Comparison of ENCODE assay signal across 8 cellular contexts in the genomic region with DNA sequence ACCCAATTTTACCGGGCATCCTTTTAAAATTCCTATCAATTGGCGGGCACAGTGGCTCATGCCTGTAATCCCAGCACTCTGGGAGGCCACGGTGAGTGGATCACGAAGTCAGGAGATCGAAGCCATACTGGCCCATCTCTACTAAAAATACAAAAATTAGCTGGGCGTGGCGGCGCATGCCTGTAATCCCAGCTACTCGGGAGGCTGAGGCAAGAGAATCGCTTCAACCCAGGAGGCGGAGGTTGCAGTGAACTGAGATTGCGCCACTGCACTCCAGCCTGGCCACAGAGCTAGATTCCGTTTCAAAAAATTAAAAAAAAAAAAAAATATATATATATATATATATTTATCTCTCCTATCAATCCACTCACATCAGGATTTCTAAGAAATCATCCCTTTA. TPM values are rescaled to one million over a fixed set of nuclear protein-coding genes. Genes with fewer than 3 reads are reported as not detected.
DNase-seq lines count a peak whose midpoint lies in the region; ATAC-seq and TF ChIP-seq lines count a peak whose summit lies in the region.
"Not testable (repeated sequence)": the region's sequence is repeated elsewhere in the genome, so short reads cannot be mapped to it uniquely, and the experiment has no call there.

No MANE protein-coding gene starts in this region.

- H3K4me1 Mint-ChIP-seq in CD4-positive, CD25-positive, alpha-beta regulatory T cell: peaks cover 61 to 90% (median 76%) of the 10 kb centered on the region in 4 donors
- H3K4me1 Mint-ChIP-seq in activated B cell treated with CpG ODN at 0.5 μM for 24 hours: peaks cover 90% of the 10 kb centered on the region
- H3K4me1 Mint-ChIP-seq in activated T-cell treated with anti-CD3 and anti-CD28 coated beads, Interleukin-2, amount 50 U/mL, for 72 hours (ENCODE audit: low read depth): peaks cover 96% of the 10 kb centered on the region
- H3K4me1 Mint-ChIP-seq in activated naive CD8-positive, alpha-beta T cell treated with anti-CD3 and anti-CD28 coated beads, Interleukin-2, amount 10 ng/mL, durations not matched to agents 7 days and 5 days: peaks cover 70% of the 10 kb centered on the region

- 90% methylated on average over 13 of the region's 13 CpGs for WGBS in hepatocyte (ENCODE audit: low lambda C conversion rate, missing lambda C conversion rate)
- WGBS in psoas muscle, 3 donors: 93 to 95% (median 93%) methylated on average over 13 of the region's 13 CpGs
- 65% methylated on average over 13 of the region's 13 CpGs for WGBS in thymus

- not testable (repeated sequence) for DNase-seq in CD4-positive, CD25-positive, alpha-beta regulatory T cell; activated B cell treated with CpG ODN at 0.5 μM for 24 hours; activated T-cell treated with anti-CD3 and anti-CD28 coated beads, Interleukin-2, amount 50 U/mL, for 72 hours; activated naive CD8-positive, alpha-beta T cell treated with anti-CD3 and anti-CD28 coated beads, Interleukin-2, amount 10 ng/mL, durations not matched to agents 7 days and 5 days; hepatocyte (ENCODE audit: low spot score); psoas muscle

- H3K36me3 ChIP-seq in CD4-positive, CD25-positive, alpha-beta regulatory T cell (ENCODE audit: control insufficient read depth, insufficient read depth, low read length); HEK293 (ENCODE audit: control insufficient read depth in 2 of 2, insufficient read depth in 1 of 2, low read length in 2 of 2); hepatocyte (replicated peaks; ENCODE audit: insufficient read depth, low read depth); psoas muscle (ENCODE audit: insufficient read depth in 1 of 2, low read depth in 1 of 2); thymus (ENCODE audit: control insufficient read depth, insufficient read depth): not testable (repeated sequence)

- peak overlapping the region; percentile 79 to 88 (median 81) for H3K4me3 Mint-ChIP-seq in CD4-positive, CD25-positive, alpha-beta regulatory T cell
- H3K4me3 Mint-ChIP-seq in activated B cell treated with CpG ODN at 0.5 μM for 24 hours: peak overlapping the region; percentile 64
- peak overlapping the region; percentile 85 to 88 for H3K4me3 Mint-ChIP-seq in activated T-cell treated with anti-CD3 and anti-CD28 coated beads, Interleukin-2, amount 50 U/mL, for 72 hours
- peak overlapping the region; percentile 80 for H3K4me3 Mint-ChIP-seq in activated naive CD8-positive, alpha-beta T cell treated with anti-CD3 and anti-CD28 coated beads, Interleukin-2, amount 10 ng/mL, durations not matched to agents 7 days and 5 days

- not testable (repeated sequence) for H3K27me3 ChIP-seq in CD4-positive, CD25-positive, alpha-beta regulatory T cell (ENCODE audit: control insufficient read depth, insufficient read depth, low read length); hepatocyte; psoas muscle (ENCODE audit: insufficient read depth in 3 of 3, low read length in 2 of 3); thymus (ENCODE audit: control insufficient read depth, insufficient read depth)

- not testable (repeated sequence) for TF ChIP-seq CTCF in HEK293 (tag by site-specific recombination; IDR thresholded peaks at IDR 0.05); activated B cell treated with CpG ODN at 0.5 μM for 24 hours (IDR thresholded peaks at IDR 0.05); hepatocyte (IDR thresholded peaks at IDR 0.05; ENCODE audit: poor library complexity); psoas muscle (IDR thresholded peaks at IDR 0.05)

- not testable (repeated sequence) for H3K36me3 Mint-ChIP-seq in CD4-positive, CD25-positive, alpha-beta regulatory T cell
- peaks cover 22% of the 10 kb centered on the region for H3K36me3 Mint-ChIP-seq in activated B cell treated with CpG ODN at 0.5 μM for 24 hours (ENCODE audit: low read depth)
- peaks cover 3 to 27% of the 10 kb centered on the region in 2 donors for H3K36me3 Mint-ChIP-seq in activated T-cell treated with anti-CD3 and anti-CD28 coated beads, Interleukin-2, amount 50 U/mL, for 72 hours (ENCODE audit: insufficient read depth in 2 of 2)
- peaks cover 35% of the 10 kb centered on the region for H3K36me3 Mint-ChIP-seq in activated naive CD8-positive, alpha-beta T cell treated with anti-CD3 and anti-CD28 coated beads, Interleukin-2, amount 10 ng/mL, durations not matched to agents 7 days and 5 days

- H2AFZ ChIP-seq in hepatocyte: not testable (repeated sequence)

- not testable (repeated sequence) for H3K27me3 Mint-ChIP-seq in CD4-positive, CD25-positive, alpha-beta regulatory T cell; activated B cell treated with CpG ODN at 0.5 μM for 24 hours; activated T-cell treated with anti-CD3 and anti-CD28 coated beads, Interleukin-2, amount 50 U/mL, for 72 hours (ENCODE audit: low read depth); activated naive CD8-positive, alpha-beta T cell treated with anti-CD3 and anti-CD28 coated beads, Interleukin-2, amount 10 ng/mL, durations not matched to agents 7 days and 5 days

- H3K27ac Mint-ChIP-seq in CD4-positive, CD25-positive, alpha-beta regulatory T cell: peak overlapping the region; percentile 55 to 97 (median 75)
- H3K27ac Mint-ChIP-seq in activated B cell treated with CpG ODN at 0.5 μM for 24 hours: peak overlapping the region; percentile 70
- H3K27ac Mint-ChIP-seq in activated T-cell treated with anti-CD3 and anti-CD28 coated beads, Interleukin-2, amount 50 U/mL, for 72 hours: peak overlapping the region; percentile 98
- peak overlapping the region; percentile 86 for H3K27ac Mint-ChIP-seq in activated naive CD8-positive, alpha-beta T cell treated with anti-CD3 and anti-CD28 coated beads, Interleukin-2, amount 10 ng/mL, durations not matched to agents 7 days and 5 days

- H3K27ac ChIP-seq in CD4-positive, CD25-positive, alpha-beta regulatory T cell (ENCODE audit: insufficient read depth, low read length, poor library complexity, severe bottlenecking): peak overlapping the region; percentile 62
- H3K27ac ChIP-seq in HEK293 (ENCODE audit: extremely low read depth, low read depth, low read length): not testable (repeated sequence)
- H3K27ac ChIP-seq in hepatocyte: peak overlapping the region; percentile 67
- peak overlapping the region; percentile 11 for H3K27ac ChIP-seq in psoas muscle
- peak overlapping the region; percentile 65 for H3K27ac ChIP-seq in thymus (ENCODE audit: low read depth)

- H3K4me1 ChIP-seq in CD4-positive, CD25-positive, alpha-beta regulatory T cell (ENCODE audit: control insufficient read depth, insufficient read depth, low read length, poor library complexity, severe bottlenecking): peaks cover 80% of the 10 kb centered on the region
- H3K4me1 ChIP-seq in HEK293 (ENCODE audit: control insufficient read depth, insufficient read depth, low read length) (peaks cover 37% of the 10 kb centered on the region), hepatocyte (ENCODE audit: insufficient read depth) (peaks cover 55% of the 10 kb centered on the region), psoas muscle (peaks cover 80% of the 10 kb centered on the region), thymus (ENCODE audit: control insufficient read depth, insufficient read depth, low read length) (peaks cover 23% of the 10 kb centered on the region)

- H3K9me2 ChIP-seq in hepatocyte (replicated peaks; ENCODE audit: insufficient read depth): not testable (repeated sequence)

- peak overlapping the region; percentile 52 for H3K4me2 ChIP-seq in hepatocyte

- peaks cover 98% of the 10 kb centered on the region for H3K79me2 ChIP-seq in hepatocyte

- POLR2A ChIA-PET in HEK293 (lab: Yijun Ruan, JAX): not testable (repeated sequence)
- POLR2A ChIA-PET in activated B cell treated with CpG ODN at 0.5 μM for 24 hours (lab: Charles Lee): interaction anchor here (0.6 to 3.3 kb wide), 6 partner anchors 11 to 86 kb away, joined by 3 to 36 read pairs (median 4); partner anchors contain the start of gene PTP4A2
- POLR2A ChIA-PET in activated naive CD8-positive, alpha-beta T cell treated with anti-CD3 and anti-CD28 coated beads, Interleukin-2, amount 10 ng/mL, durations not matched to agents 7 days and 5 days (lab: Charles Lee): interaction anchor here (0.7 to 3.9 kb wide), 10 partner anchors 9 to 627 kb away, joined by 3 to 41 read pairs (median 6); partner anchors contain the start of gene PTP4A2

- CTCF ChIA-PET in HEK293 (lab: Yijun Ruan, JAX): not testable (repeated sequence)
- CTCF ChIA-PET in activated B cell treated with CpG ODN at 0.5 μM for 24 hours (lab: Charles Lee): interaction anchor here (0.8 to 2.6 kb wide), 2 partner anchors 38 to 110 kb away, joined by 3 to 8 read pairs; partner anchors contain the start of gene SPOCD1

- peak overlapping the region; percentile 76 for H3K4me3 ChIP-seq in CD4-positive, CD25-positive, alpha-beta regulatory T cell (ENCODE audit: low read depth, low read length)
- not testable (repeated sequence) for H3K4me3 ChIP-seq in HEK293 (ENCODE audit: low read depth, low read length); hepatocyte; psoas muscle
- H3K4me3 ChIP-seq in thymus (ENCODE audit: low read length): peak overlapping the region; percentile 65

- H3K9me3 ChIP-seq in CD4-positive, CD25-positive, alpha-beta regulatory T cell (ENCODE audit: control insufficient read depth in 2 of 2, low read length in 2 of 2); HEK293 (ENCODE audit: control insufficient read depth, insufficient read depth, low read depth, low read length); hepatocyte (ENCODE audit: low read depth); psoas muscle; thymus (ENCODE audit: control insufficient read depth): not testable (repeated sequence)

- H4K20me1 ChIP-seq in hepatocyte (ENCODE audit: insufficient read depth, poor library complexity, severe bottlenecking): peaks cover 97% of the 10 kb centered on the region

- not testable (repeated sequence) for ATAC-seq in CD4-positive, CD25-positive, alpha-beta regulatory T cell (ENCODE audit: low read depth in 2 of 2); activated B cell treated with CpG ODN at 0.5 μM for 24 hours (ENCODE audit: low read depth); activated T-cell treated with anti-CD3 and anti-CD28 coated beads, Interleukin-2, amount 50 U/mL, for 72 hours (replicated peaks in 1 of 2); activated naive CD8-positive, alpha-beta T cell treated with anti-CD3 and anti-CD28 coated beads, Interleukin-2, amount 10 ng/mL, durations not matched to agents 7 days and 5 days (ENCODE audit: low read depth); psoas muscle

- H3K9me3 Mint-ChIP-seq in CD4-positive, CD25-positive, alpha-beta regulatory T cell; activated B cell treated with CpG ODN at 0.5 μM for 24 hours; activated T-cell treated with anti-CD3 and anti-CD28 coated beads, Interleukin-2, amount 50 U/mL, for 72 hours; activated naive CD8-positive, alpha-beta T cell treated with anti-CD3 and anti-CD28 coated beads, Interleukin-2, amount 10 ng/mL, durations not matched to agents 7 days and 5 days: not testable (repeated sequence)

- intact Hi-C loops in activated B cell treated with CpG ODN at 0.5 μM for 24 hours (cut with micrococcal nuclease): loop anchor here (2.0 to 5.0 kb wide), 2 partner anchors 13 to 36 kb away; no protein-coding TSS in a partner anchor
- intact Hi-C loops in psoas muscle (cut with DNase I): loop anchor here (5.0 kb wide), 1 partner anchor 36 kb away; no protein-coding TSS in a partner anchor

RNA-seq across cellular contexts. Expression of gene PTP4A2, which starts 12.3 kb away (rescaled TPM):
- 364 TPM for total RNA-seq in CD4-positive, CD25-positive, alpha-beta regulatory T cell
- polyA plus RNA-seq in CD4-positive, CD25-positive, alpha-beta regulatory T cell: 100 to 1,000 TPM; 288 to 597 (median 387) TPM
- total RNA-seq in activated B cell treated with CpG ODN at 0.5 μM for 24 hours: 249 and 275 TPM in 2 replicates
- total RNA-seq in activated T-cell treated with anti-CD3 and anti-CD28 coated beads, Interleukin-2, amount 50 U/mL, for 72 hours: 100 to 1,000 TPM; 437 to 541 TPM
- total RNA-seq in activated naive CD8-positive, alpha-beta T cell treated with anti-CD3 and anti-CD28 coated beads, Interleukin-2, amount 10 ng/mL, durations not matched to agents 7 days and 5 days: 100 to 1,000 TPM; 356 to 363 TPM
- 354 and 381 TPM in 2 replicates for total RNA-seq in hepatocyte
- 300 and 374 TPM in 2 replicates for polyA plus RNA-seq in hepatocyte
- 100 to 1,000 TPM; 290 to 532 (median 433) TPM for total RNA-seq in psoas muscle
- 100 to 1,000 TPM; 246 to 729 (median 300) TPM for polyA plus RNA-seq in psoas muscle
- polyA plus RNA-seq in thymus: 214 TPM
